2 cellular contexts compared by ENCODE assay signal in genomic region chr6:43984442-43985321, GRCh38.
A peak's percentile ranks its signal among the peaks of the same experiment; 100 is the strongest.
TF ChIP-seq lines count a peak whose summit lies in the region.

No MANE protein-coding gene starts in this region.

TF ChIP-seq in HEK293, 187 proteins besides CTCF, POLR2A, EP300 and RAD21 (continued from another document):
- TF ChIP-seq GLIS1 (tag by site-specific recombination; IDR thresholded peaks at IDR 0.05): peak; percentile 89
- no peak for TF ChIP-seq ZNF610 (tag by site-specific recombination; IDR thresholded peaks at IDR 0.05; ENCODE audit: borderline replicate concordance)
- TF ChIP-seq ZNF658 (tag by site-specific recombination; IDR thresholded peaks at IDR 0.05): no peak
- peak; percentile 58 for TF ChIP-seq ZIC2 (tag by site-specific recombination; IDR thresholded peaks at IDR 0.05)
- TF ChIP-seq REPIN1 (tag by site-specific recombination; IDR thresholded peaks at IDR 0.05; ENCODE audit: low read depth): no peak
- TF ChIP-seq TRIM28 (IDR thresholded peaks at IDR 0.05; ENCODE audit: borderline replicate concordance, low read length): no peak
- 0 out of 2 replicates have a peak, but pooled peaks have one; percentile 23 for TF ChIP-seq PATZ1 (tag by site-specific recombination; IDR thresholded peaks at IDR 0.05)
- TF ChIP-seq ZNF280D (tag by site-specific recombination; IDR thresholded peaks at IDR 0.05): no peak
- TF ChIP-seq SALL2 (tag by site-specific recombination; IDR thresholded peaks at IDR 0.05; ENCODE audit: borderline replicate concordance): no peak
- TF ChIP-seq BCL6B (tag by site-specific recombination; IDR thresholded peaks at IDR 0.05): peak; percentile 84
- no peak for TF ChIP-seq ZNF133 (tag by site-specific recombination; IDR thresholded peaks at IDR 0.05)
- TF ChIP-seq ZNF341 (tag by site-specific recombination; IDR thresholded peaks at IDR 0.05; ENCODE audit: low read depth): peak; percentile 82
- TF ChIP-seq ZNF366 (tag by site-specific recombination; conservative IDR thresholded peaks at IDR 0.05): no peak
- TF ChIP-seq ZNF623 (tag by site-specific recombination; IDR thresholded peaks at IDR 0.05): peak; percentile 67
- TF ChIP-seq KLF16 (tag by site-specific recombination; IDR thresholded peaks at IDR 0.05): no peak

TF ChIP-seq in H1, 55 proteins besides CTCF, POLR2A, EP300 and RAD21 (continued from another document):
- TF ChIP-seq E2F6 (IDR thresholded peaks at IDR 0.05): no peak
- TF ChIP-seq BACH1 (IDR thresholded peaks at IDR 0.05; ENCODE audit: low read length): no peak
- no peak for TF ChIP-seq CHD7 (IDR thresholded peaks at IDR 0.05; ENCODE audit: insufficient replicate concordance, low read length)
- TF ChIP-seq RNF2 (IDR thresholded peaks at IDR 0.05; ENCODE audit: borderline replicate concordance, low read depth, low read length, missing control alignments, poor library complexity, severe bottlenecking): no peak
